ENCODE assay signal across 20 cellular contexts in genomic region chrX:45344597-45344996, GRCh38.
DNase-seq lines count a peak whose midpoint lies in the region; ATAC-seq and TF ChIP-seq lines count a peak whose summit lies in the region.
"Had no signal": no experiment of that assay in that cellular context is flagged by ENCODE, and none has a peak within 500 bp of the region (broad histone marks: within the 10 kb centered on the region; RNA-seq: fewer than 3 reads in every experiment).

No MANE protein-coding gene starts in this region.

- ATAC-seq in HG02973 (IDR thresholded peaks at IDR 0.05; ENCODE audit: unreplicated experiment): no peak
- no peak for ATAC-seq in HG03521 (IDR thresholded peaks at IDR 0.05; ENCODE audit: unreplicated experiment)
- ATAC-seq: GM12878; HepG2; naive thymus-derived CD4-positive, alpha-beta T cell; pancreas had no signal

- peak; percentile 70 for DNase-seq in AG09319 (ENCODE audit: extremely low read depth, low read depth)
- DNase-seq in HT1080 (ENCODE audit: low read depth): peak; percentile 36
- DNase-seq in astrocyte of the hippocampus (ENCODE audit: low read depth, low spot score): peak; percentile 64
- DNase-seq in hepatic stellate cell (ENCODE audit: low spot score): peak; percentile 6
- no peak for DNase-seq in foreskin melanocyte
- no peak for DNase-seq in GM13976 (ENCODE audit: low spot score)
- DNase-seq: activated CD4-positive, alpha-beta T cell treated with anti-CD3 and anti-CD28 coated beads, Interleukin-2, amount 10 ng/mL, durations not matched to agents 24 days and 14 days; activated CD8-positive, alpha-beta memory T cell treated with anti-CD3 and anti-CD28 coated beads, Interleukin-2, amount 50 U/mL, for 4 hours; activated effector memory CD4-positive, alpha-beta T cell treated with anti-CD3 and anti-CD28 coated beads, Interleukin-2, amount 50 U/mL, for 16 hours; AML-193; COR-L47; naive thymus-derived CD4-positive, alpha-beta T cell; NCI-H345; pancreas; stimulated activated CD4-positive, alpha-beta T cell treated with anti-CD3 and anti-CD28 coated beads, Interleukin-4, amount 100 ng/mL, for 1 hour; SW 1271 had no signal

- in situ Hi-C loops in GM13976 (cut with MboI; ENCODE audit: low sequenced_read_pairs, unreplicated experiment): no loop called here

- TF ChIP-seq CTCF in AG09319 (IDR thresholded peaks at IDR 0.05; ENCODE audit: low read depth, low read length) (no peak), GM13976 (IDR thresholded peaks at IDR 0.05; ENCODE audit: borderline replicate concordance, control extremely low read depth, extremely low read depth, insufficient read depth, missing control alignments) (no peak)

Comparison
In these comparisons a context has a peak if more than half of its experiments do, and no peak if none do; other contexts are left out.
1. DNase-seq: peak in AG09319 (single experiment), HT1080 (single experiment), astrocyte of the hippocampus (single experiment) and hepatic stellate cell (single experiment); none in foreskin melanocyte (single experiment) and GM13976 (single experiment).